Comparison of ENCODE assay signal across 11 cellular contexts in the genomic region with DNA sequence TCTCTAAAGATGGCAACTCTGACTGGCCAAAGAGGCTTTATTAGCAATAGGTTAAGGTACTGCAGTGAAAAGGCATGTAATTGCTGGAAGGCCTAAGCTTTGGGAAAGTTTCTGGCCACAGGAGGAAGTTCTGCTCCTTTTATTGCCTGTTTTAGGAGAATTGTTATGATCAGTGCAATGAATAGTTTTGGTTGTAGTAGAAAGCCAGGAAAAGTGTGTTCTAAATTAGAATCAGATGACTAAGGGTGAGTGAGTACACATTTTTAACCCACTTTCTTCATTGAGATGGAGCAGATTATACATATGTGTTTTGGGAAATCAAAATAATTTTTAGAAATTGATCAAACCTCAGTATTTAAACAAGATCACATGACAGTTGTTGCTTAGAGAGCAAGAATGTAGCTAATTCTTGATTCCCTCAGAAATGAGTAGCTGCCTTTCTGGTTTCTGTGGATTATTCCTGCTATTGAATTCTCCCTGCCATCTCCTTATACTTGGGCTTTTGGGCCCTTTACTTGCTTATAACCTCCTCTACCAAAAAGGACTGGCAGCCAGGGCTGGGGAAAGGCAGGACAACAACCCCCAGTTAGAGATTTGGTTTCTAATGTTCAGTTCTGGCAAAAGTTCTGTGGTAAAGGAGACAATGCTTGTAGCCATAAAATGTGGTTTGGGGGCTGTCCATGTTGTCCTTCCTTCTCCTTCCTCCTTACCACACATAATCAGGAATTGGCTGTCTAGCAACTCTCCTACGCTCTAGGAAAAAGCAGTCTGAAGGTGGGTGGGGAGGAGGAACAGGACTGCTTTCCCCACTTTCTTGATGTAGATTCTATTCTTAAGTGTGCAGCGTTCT.
DNase-seq lines count a peak whose midpoint lies in the region; ATAC-seq, FAIRE-seq and TF ChIP-seq lines count a peak whose summit lies in the region.
"Had no signal": no experiment of that assay in that cellular context is flagged by ENCODE, and none has a peak within 500 bp of the region (broad histone marks: within the 10 kb centered on the region; RNA-seq: fewer than 3 reads in every experiment).

No MANE protein-coding gene starts in this region.

- no peak for TF ChIP-seq POLR2A in vagina (IDR thresholded peaks at IDR 0.05)

- POLR2A ChIA-PET in activated naive CD8-positive, alpha-beta T cell treated with anti-CD3 and anti-CD28 coated beads, Interleukin-2, amount 10 ng/mL, durations not matched to agents 7 days and 5 days (lab: Charles Lee) = interaction anchor here (0.9 to 2.6 kb wide), 6 partner anchors 9 to 237 kb away, joined by 3 to 11 read pairs (median 6); no protein-coding TSS in a partner anchor

- H3K27ac Mint-ChIP-seq in activated naive CD8-positive, alpha-beta T cell treated with anti-CD3 and anti-CD28 coated beads, Interleukin-2, amount 10 ng/mL, durations not matched to agents 7 days and 5 days = peak overlapping the region; percentile 87
- H3K27ac Mint-ChIP-seq in activated naive CD8-positive, alpha-beta T cell treated with anti-CD3 and anti-CD28 coated beads for 36 hours = no peak overlapping the region
- no peak overlapping the region for H3K27ac Mint-ChIP-seq in astrocyte (ENCODE audit: unreplicated experiment)

- H3K4me2 ChIP-seq in astrocyte (ENCODE audit: low read length) = peak overlapping the region; percentile 26

- H3K27me3 Mint-ChIP-seq in activated naive CD8-positive, alpha-beta T cell treated with anti-CD3 and anti-CD28 coated beads, Interleukin-2, amount 10 ng/mL, durations not matched to agents 7 days and 5 days = no peaks in the 10 kb centered on the region
- H3K27me3 Mint-ChIP-seq in activated naive CD8-positive, alpha-beta T cell treated with anti-CD3 and anti-CD28 coated beads for 36 hours = no peaks in the 10 kb centered on the region
- no peaks in the 10 kb centered on the region for H3K27me3 Mint-ChIP-seq in astrocyte (ENCODE audit: low read depth, unreplicated experiment)

- intact Hi-C loops in vagina (cut with DNase I) = no loop called here

- FAIRE-seq in astrocyte (lab: Jason Lieb, UNC) = no peak

- H3K4me1 Mint-ChIP-seq in activated naive CD8-positive, alpha-beta T cell treated with anti-CD3 and anti-CD28 coated beads, Interleukin-2, amount 10 ng/mL, durations not matched to agents 7 days and 5 days = peaks cover 25% of the 10 kb centered on the region
- H3K4me1 Mint-ChIP-seq in activated naive CD8-positive, alpha-beta T cell treated with anti-CD3 and anti-CD28 coated beads for 36 hours = peaks cover 20% of the 10 kb centered on the region
- peaks cover 14% of the 10 kb centered on the region for H3K4me1 Mint-ChIP-seq in astrocyte (ENCODE audit: low read depth, unreplicated experiment)

- no peaks in the 10 kb centered on the region for H3K79me2 ChIP-seq in astrocyte (ENCODE audit: insufficient read depth, low read length)

- H3K27me3 ChIP-seq in astrocyte (ENCODE audit: insufficient read depth, low read length) (no peaks in the 10 kb centered on the region), mucosa of rectum (ENCODE audit: control insufficient read depth in 2 of 2, insufficient read depth in 2 of 2, low read length in 2 of 2) (no peaks in the 10 kb centered on the region), vagina (no peaks in the 10 kb centered on the region)

- H4K20me1 ChIP-seq in astrocyte (ENCODE audit: insufficient read depth, low read length) = no peaks in the 10 kb centered on the region

- no peak for DNase-seq in activated naive CD8-positive, alpha-beta T cell treated with anti-CD3 and anti-CD28 coated beads, Interleukin-2, amount 10 ng/mL, durations not matched to agents 7 days and 5 days
- no peak for DNase-seq in activated naive CD8-positive, alpha-beta T cell treated with anti-CD3 and anti-CD28 coated beads for 36 hours
- DNase-seq in astrocyte (ENCODE audit: low read depth) = peak; percentile 80
- DNase-seq in vagina (ENCODE audit: extremely low spot score in 2 of 2) = no peak
- DNase-seq in NCI-H774 (lab: John Stamatoyannopoulos, UW) = no peak
- no peak for DNase-seq in NCI-H2107 treated with DMSO at 0.1 percent for 48 hours (lab: John Stamatoyannopoulos, UW; ENCODE audit: unreplicated experiment)
- DNase-seq: activated CD8-positive, alpha-beta memory T cell treated with anti-CD3 and anti-CD28 coated beads, Interleukin-2, amount 50 U/mL, for 4 hours; lower lobe of right lung; RPMI8226 had no signal

- H3K36me3 Mint-ChIP-seq in activated naive CD8-positive, alpha-beta T cell treated with anti-CD3 and anti-CD28 coated beads, Interleukin-2, amount 10 ng/mL, durations not matched to agents 7 days and 5 days = peaks cover 41% of the 10 kb centered on the region
- peaks cover 9% of the 10 kb centered on the region for H3K36me3 Mint-ChIP-seq in activated naive CD8-positive, alpha-beta T cell treated with anti-CD3 and anti-CD28 coated beads for 36 hours
- H3K36me3 Mint-ChIP-seq in astrocyte (ENCODE audit: low read depth, unreplicated experiment) = peaks cover 1% of the 10 kb centered on the region

- ATAC-seq in activated naive CD8-positive, alpha-beta T cell treated with anti-CD3 and anti-CD28 coated beads, Interleukin-2, amount 10 ng/mL, durations not matched to agents 7 days and 5 days (ENCODE audit: low read depth) = peak; percentile 11
- no peak for ATAC-seq in GM18907 (IDR thresholded peaks at IDR 0.05; ENCODE audit: unreplicated experiment)
- ATAC-seq: lower lobe of right lung had no signal

- peaks cover 37% of the 10 kb centered on the region for H3K9me3 Mint-ChIP-seq in activated naive CD8-positive, alpha-beta T cell treated with anti-CD3 and anti-CD28 coated beads, Interleukin-2, amount 10 ng/mL, durations not matched to agents 7 days and 5 days
- peaks cover 6% of the 10 kb centered on the region for H3K9me3 Mint-ChIP-seq in activated naive CD8-positive, alpha-beta T cell treated with anti-CD3 and anti-CD28 coated beads for 36 hours
- H3K9me3 Mint-ChIP-seq in astrocyte (ENCODE audit: unreplicated experiment) = peaks cover 2% of the 10 kb centered on the region

- H3K4me3 ChIP-seq in astrocyte (ENCODE audit: insufficient read depth, low read depth, low read length) (no peak overlapping the region), mucosa of rectum (ENCODE audit: low read length in 2 of 2) (no peak overlapping the region), vagina (no peak overlapping the region)
- H3K4me3 ChIP-seq: lower lobe of right lung had no signal

- peak overlapping the region; percentile 34 for H2AFZ ChIP-seq in astrocyte (ENCODE audit: low read depth, low read length)

- TF ChIP-seq CTCF in astrocyte (IDR thresholded peaks at IDR 0.05; ENCODE audit: insufficient read depth, low read depth, low read length) = no peak
- TF ChIP-seq CTCF in vagina (IDR thresholded peaks at IDR 0.05) = no peak

- H3K36me3 ChIP-seq in astrocyte (ENCODE audit: insufficient read depth, low read length) (no peaks in the 10 kb centered on the region), mucosa of rectum (ENCODE audit: control insufficient read depth in 2 of 2, insufficient read depth in 2 of 2, low read length in 2 of 2) (no peaks in the 10 kb centered on the region), vagina (no peaks in the 10 kb centered on the region)
- H3K36me3 ChIP-seq: lower lobe of right lung had no signal

- H3K9ac ChIP-seq in astrocyte (ENCODE audit: low read length) = no peak overlapping the region
- H3K9ac ChIP-seq in mucosa of rectum (ENCODE audit: low read depth in 1 of 2, low read length in 2 of 2) = no peak overlapping the region

- peak overlapping the region; percentile 74 for H3K4me3 Mint-ChIP-seq in activated naive CD8-positive, alpha-beta T cell treated with anti-CD3 and anti-CD28 coated beads, Interleukin-2, amount 10 ng/mL, durations not matched to agents 7 days and 5 days
- no peak overlapping the region for H3K4me3 Mint-ChIP-seq in activated naive CD8-positive, alpha-beta T cell treated with anti-CD3 and anti-CD28 coated beads for 36 hours
- no peak overlapping the region for H3K4me3 Mint-ChIP-seq in astrocyte (ENCODE audit: unreplicated experiment)

- H3K27ac ChIP-seq in astrocyte (ENCODE audit: low read depth, low read length) (peak overlapping the region; percentile 11), mucosa of rectum (ENCODE audit: low read depth in 2 of 2, low read length in 2 of 2) (peak overlapping the region; percentile 18 to 36), vagina (peak overlapping the region; percentile 80)
- H3K27ac ChIP-seq: lower lobe of right lung had no signal

- H3K9me3 ChIP-seq in astrocyte (ENCODE audit: insufficient read depth, low read depth, low read length) (no peaks in the 10 kb centered on the region), mucosa of rectum (ENCODE audit: control insufficient read depth in 2 of 2, low read length in 2 of 2) (peaks cover 0 to 2% of the 10 kb centered on the region in 2 donors), vagina (no peaks in the 10 kb centered on the region)
- H3K9me3 ChIP-seq: lower lobe of right lung had no signal

- H3K4me1 ChIP-seq in astrocyte (ENCODE audit: insufficient read depth, low read length) (peaks cover 3% of the 10 kb centered on the region), mucosa of rectum (ENCODE audit: control insufficient read depth in 2 of 2, insufficient read depth in 2 of 2, low read length in 2 of 2) (no peaks in the 10 kb centered on the region), vagina (peaks cover 18% of the 10 kb centered on the region)
- H3K4me1 ChIP-seq: lower lobe of right lung had no signal

Comparison
In these comparisons a context has a peak if more than half of its experiments do, and no peak if none do; other contexts are left out.
1. H3K27ac ChIP-seq: peak in every context shown above with its lines; median percentile 80 in vagina; 27 in mucosa of rectum; 11 in astrocyte.